In the genomic region with DNA sequence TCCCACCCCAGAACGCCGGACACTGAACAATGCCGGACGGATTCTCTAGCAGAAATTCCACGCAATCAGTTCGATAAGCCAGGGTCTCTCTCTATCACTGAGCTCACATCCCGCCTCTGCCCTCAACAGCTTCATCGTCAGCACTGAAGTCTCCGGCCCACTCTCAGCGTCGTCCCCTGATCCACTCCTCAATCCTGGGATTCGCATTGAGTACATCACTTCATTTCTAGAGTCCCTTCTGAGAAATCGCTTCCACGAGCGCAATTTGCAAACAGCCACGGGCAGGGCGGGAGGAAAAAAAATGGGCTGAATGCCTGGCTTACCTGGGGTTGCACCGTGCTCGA, we compare ENCODE assay signal across 8 cellular contexts. TPM values are rescaled to one million over a fixed set of nuclear protein-coding genes. Genes with fewer than 3 reads are reported as not detected.
DNase-seq lines count a peak whose midpoint lies in the region; ATAC-seq, FAIRE-seq and TF ChIP-seq lines count a peak whose summit lies in the region.

No MANE protein-coding gene starts in this region.

- H2AK5ac ChIP-seq in neuronal stem cell (ENCODE audit: low read depth, low read length), result no peak overlapping the region

- peak overlapping the region; percentile 100 for H3K27ac Mint-ChIP-seq in T-helper 17 cell

- TF ChIP-seq POLR2A in A549 (IDR thresholded peaks at IDR 0.05; ENCODE audit: low read length) (no peak), GM12892 (IDR thresholded peaks at IDR 0.05; ENCODE audit: low read depth, low read length) (no peak)

- 1% methylated on average over 18 of the region's 19 CpGs for WGBS in A549 (ENCODE audit: missing lambda C conversion rate)
- no CpG with 5 or more reads among the region's 19 CpGs for WGBS in neuronal stem cell (ENCODE audit: extremely low coverage in 2 of 2, insufficient read length in 2 of 2, insufficient replicate concordance in 1 of 2), 2 donors

- peak overlapping the region; percentile 75 for H3K9ac ChIP-seq in neuronal stem cell (ENCODE audit: low read depth, low read length, poor library complexity)

- no peak overlapping the region for H2BK12ac ChIP-seq in neuronal stem cell (ENCODE audit: low read length)

- no peak for TF ChIP-seq RAD21 in A549 (conservative IDR thresholded peaks at IDR 0.05 in 1 of 2, IDR thresholded peaks at IDR 0.05 in 1 of 2)

- H3K4me1 ChIP-seq in A549 (peaks cover 38% of the 10 kb centered on the region), neuronal stem cell (ENCODE audit: control insufficient read depth in 2 of 2, insufficient read depth in 1 of 2, low read depth in 1 of 2, low read length in 2 of 2) (peaks cover 3 to 12% of the 10 kb centered on the region in 2 donors)

- H3K23ac ChIP-seq in neuronal stem cell (ENCODE audit: low read depth, low read length, poor library complexity), result peak overlapping the region; percentile 19

- H4K8ac ChIP-seq in neuronal stem cell (ENCODE audit: low read depth, low read length), result no peak overlapping the region

- H3K14ac ChIP-seq in neuronal stem cell (ENCODE audit: low read length), result no peak overlapping the region

- FAIRE-seq in A549 (lab: Jason Lieb, UNC) (no peak), GM12892 (lab: Jason Lieb, UNC) (no peak)

- H3K4ac ChIP-seq in neuronal stem cell (ENCODE audit: low read length), result no peak overlapping the region

- no peak overlapping the region for H2BK15ac ChIP-seq in neuronal stem cell (ENCODE audit: low read length)

- H3K36me3 Mint-ChIP-seq in T-helper 17 cell (ENCODE audit: low read depth), result peaks cover 9% of the 10 kb centered on the region

- H3K27me3 ChIP-seq in neuronal stem cell (ENCODE audit: control insufficient read depth in 3 of 3, insufficient read depth in 3 of 3, low read depth in 1 of 3, low read length in 3 of 3), result no peaks in the 10 kb centered on the region

- H2BK5ac ChIP-seq in neuronal stem cell (ENCODE audit: low read length), result no peak overlapping the region

- H4K91ac ChIP-seq in neuronal stem cell (ENCODE audit: low read depth, low read length, poor library complexity), result no peak overlapping the region

- peak overlapping the region; percentile 87 for H2AFZ ChIP-seq in neuronal stem cell (ENCODE audit: low read length)

- no peak for TF ChIP-seq EP300 in A549 (IDR thresholded peaks at IDR 0.05)

- H3K4me3 ChIP-seq in A549 (peak overlapping the region; percentile 68), neuronal stem cell (ENCODE audit: low read length in 2 of 2) (peak overlapping the region; percentile 94 to 99)

- ATAC-seq in A549 (peak; percentile 6 to 11), HG03064 (IDR thresholded peaks at IDR 0.05; ENCODE audit: low read depth, unreplicated experiment) (peak; percentile 7), T-helper 17 cell (peak; percentile 2)

- H3K27me3 Mint-ChIP-seq in T-helper 17 cell, result no peaks in the 10 kb centered on the region

- peaks cover 4 to 43% of the 10 kb centered on the region in 2 donors for H3K36me3 ChIP-seq in neuronal stem cell (replicated peaks in 1 of 2; ENCODE audit: control insufficient read depth in 2 of 2, insufficient read depth in 2 of 2, low read length in 2 of 2)

- no peak overlapping the region for H2BK120ac ChIP-seq in neuronal stem cell (ENCODE audit: low read depth, low read length)

- H3K79me1 ChIP-seq in neuronal stem cell (ENCODE audit: low read depth, low read length), result peaks cover 10% of the 10 kb centered on the region

- POLR2A ChIA-PET in A549 (lab: Yijun Ruan, JAX), result interaction anchor here (0.7 to 2.0 kb wide), 10 partner anchors 10 to 667 kb away, joined by 3 to 9 read pairs (median 4); partner anchors contain the start of gene ACBD5

- H3K9me3 ChIP-seq in A549 (no peaks in the 10 kb centered on the region), T-helper 17 cell (ENCODE audit: control insufficient read depth, low read length, poor library complexity, severe bottlenecking) (no peaks in the 10 kb centered on the region), neuronal stem cell (replicated peaks in 1 of 2; ENCODE audit: control insufficient read depth in 2 of 2, insufficient read depth in 1 of 2, low read depth in 1 of 2, low read length in 2 of 2) (peaks cover 0 to 4% of the 10 kb centered on the region in 2 donors)

- peak overlapping the region; percentile 76 for H3K18ac ChIP-seq in neuronal stem cell (ENCODE audit: low read length)

- CTCF ChIA-PET in A549 (lab: Yijun Ruan, JAX), result interaction anchor here (0.7 to 1.4 kb wide), 8 partner anchors 9 to 468 kb away, joined by 3 to 7 read pairs (median 3); no protein-coding TSS in a partner anchor

- H3K4me2 ChIP-seq in A549 (peak overlapping the region; percentile 96), neuronal stem cell (ENCODE audit: insufficient read depth, low read length, poor library complexity, severe bottlenecking) (peak overlapping the region; percentile 49)

- peaks cover 47% of the 10 kb centered on the region for H3K4me1 Mint-ChIP-seq in T-helper 17 cell

- no peak for TF ChIP-seq CTCF in A549 (IDR thresholded peaks at IDR 0.05)

- peak overlapping the region; percentile 90 to 94 for H3K27ac ChIP-seq in A549
- peak overlapping the region; percentile 70 for H3K27ac ChIP-seq in neuronal stem cell (replicated peaks; ENCODE audit: low read length)

- DNase-seq in A549 (ENCODE audit: low read depth in 1 of 2, low spot score in 1 of 2) (peak; percentile 15 to 28), GM12892 (ENCODE audit: insufficient read length) (peak; percentile 13), T-helper 17 cell (peak in 1 of 3 donors; percentile 14), fibroblast of peridontal ligament (ENCODE audit: extremely low read depth) (peak; percentile 30), neuronal stem cell (ENCODE audit: low spot score) (peak; percentile 5), NCI-H1417 treated with DMSO at 0.1 percent for 48 hours (lab: John Stamatoyannopoulos, UW) (no peak)
- no peak for DNase-seq in activated CD4-positive, alpha-beta T cell treated with anti-CD3 and anti-CD28 coated beads, Interleukin-2, amount 50 U/mL, for 1 hour

- peak overlapping the region; percentile 98 for H3K4me3 Mint-ChIP-seq in T-helper 17 cell

TF ChIP-seq in A549, 52 proteins besides CTCF, POLR2A, EP300 and RAD21 (continues in another document):
- TF ChIP-seq MAZ (IDR thresholded peaks at IDR 0.05; ENCODE audit: borderline replicate concordance, low read depth, low read length) (no peak), ZSCAN20 (CRISPR knock-in tag; IDR thresholded peaks at IDR 0.05) (no peak), POLR2AphosphoS2 (conservative IDR thresholded peaks at IDR 0.05; ENCODE audit: low read length) (no peak), GATA3 (IDR thresholded peaks at IDR 0.05; ENCODE audit: borderline replicate concordance) (no peak), CBX2 (IDR thresholded peaks at IDR 0.05; ENCODE audit: borderline replicate concordance, low read depth) (no peak), RCOR1 (IDR thresholded peaks at IDR 0.05; ENCODE audit: low read depth, low read length) (no peak), NR3C1 (IDR thresholded peaks at IDR 0.05) (no peak), FOSL2 (IDR thresholded peaks at IDR 0.05) (no peak), FOSL2 (CRISPR knock-in tag; IDR thresholded peaks at IDR 0.05) (no peak)
- TF ChIP-seq, protein P1, sequence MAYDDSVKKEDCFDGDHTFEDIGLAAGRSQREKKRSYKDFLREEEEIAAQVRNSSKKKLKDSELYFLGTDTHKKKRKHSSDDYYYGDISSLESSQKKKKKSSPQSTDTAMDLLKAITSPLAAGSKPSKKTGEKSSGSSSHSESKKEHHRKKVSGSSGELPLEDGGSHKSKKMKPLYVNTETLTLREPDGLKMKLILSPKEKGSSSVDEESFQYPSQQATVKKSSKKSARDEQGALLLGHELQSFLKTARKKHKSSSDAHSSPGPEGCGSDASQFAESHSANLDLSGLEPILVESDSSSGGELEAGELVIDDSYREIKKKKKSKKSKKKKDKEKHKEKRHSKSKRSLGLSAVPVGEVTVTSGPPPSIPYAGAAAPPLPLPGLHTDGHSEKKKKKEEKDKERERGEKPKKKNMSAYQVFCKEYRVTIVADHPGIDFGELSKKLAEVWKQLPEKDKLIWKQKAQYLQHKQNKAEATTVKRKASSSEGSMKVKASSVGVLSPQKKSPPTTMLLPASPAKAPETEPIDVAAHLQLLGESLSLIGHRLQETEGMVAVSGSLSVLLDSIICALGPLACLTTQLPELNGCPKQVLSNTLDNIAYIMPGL (CRISPR knock-in tag; IDR thresholded peaks at IDR 0.05; ENCODE audit: borderline replicate concordance), result no peak

RNA-seq across cellular contexts. Expression of gene YME1L1, which starts 0.4 kb away (rescaled TPM):
- polyA plus RNA-seq in A549 (2011; rRNA removed) (161 and 165 TPM in 2 replicates), A549 (2017; fragmentation: RNase III; extraction: RNeasy Plus Mini Kit Qiagen cat#74134 plus additional on column Dnase treatment) (94.8 to 96.3 TPM (median 94.9 TPM) in 3 replicates)
- 28.1 and 33.1 TPM in 2 replicates for polyA plus RNA-seq in A549 (2012; cell fraction: cytosol; rRNA removed)
- polyA plus RNA-seq in A549 (2012; cell fraction: nucleus; rRNA removed), result 11.6 and 16.0 TPM in 2 replicates
- 36.1 and 38.6 TPM in 2 replicates for polyA minus RNA-seq in A549 (2011; rRNA and poly(A)+ RNA removed)
- 60.4 TPM for polyA plus RNA-seq in GM12892 (2012; ENCODE audit: missing spikeins)
- total RNA-seq in T-helper 17 cell, result 100 to 1,000 TPM; 137 to 149 TPM
- polyA plus RNA-seq in neuronal stem cell (2013, experiment 1 of 2), result 75.4 TPM
- 79.1 TPM for polyA plus RNA-seq in neuronal stem cell (2013, experiment 2 of 2)

RNA-seq across cellular contexts. Expression of gene MASTL, which starts 1.3 kb away (rescaled TPM):
- polyA plus RNA-seq in A549 (2011; rRNA removed), result 20.6 and 21.3 TPM in 2 replicates
- 9.7 and 10.1 TPM in 2 replicates for polyA plus RNA-seq in A549 (2012; cell fraction: cytosol; rRNA removed)
- polyA plus RNA-seq in A549 (2012; cell fraction: nucleus; rRNA removed), result 5.6 and 10.6 TPM in 2 replicates
- 21.5 to 22.1 TPM (median 21.8 TPM) in 3 replicates for polyA plus RNA-seq in A549 (2017; fragmentation: RNase III; extraction: RNeasy Plus Mini Kit Qiagen cat#74134 plus additional on column Dnase treatment)
- polyA minus RNA-seq in A549 (2011; rRNA and poly(A)+ RNA removed), result 5.6 and 6.4 TPM in 2 replicates
- 14.7 TPM for polyA plus RNA-seq in GM12892 (2012; ENCODE audit: missing spikeins)
- 10 to 100 TPM; 24.9 to 26.4 TPM for total RNA-seq in T-helper 17 cell
- polyA plus RNA-seq in neuronal stem cell (2013, experiment 1 of 2), result 41.0 TPM
- polyA plus RNA-seq in neuronal stem cell (2013, experiment 2 of 2), result 42.4 TPM

RNA-seq across cellular contexts. Expression of gene ANKRD26, which starts 53.5 kb away (rescaled TPM):
- polyA plus RNA-seq in A549 (2011; rRNA removed) (3.3 and 4.1 TPM in 2 replicates), A549 (2017; fragmentation: RNase III; extraction: RNeasy Plus Mini Kit Qiagen cat#74134 plus additional on column Dnase treatment) (4.0 to 4.3 TPM (median 4.0 TPM) in 3 replicates)
- polyA plus RNA-seq in A549 (2012; cell fraction: cytosol; rRNA removed), result 0.51 and 0.59 TPM in 2 replicates
- polyA plus RNA-seq in A549 (2012; cell fraction: nucleus; rRNA removed), result 0.64 and 0.82 TPM in 2 replicates
- 2.7 and 3.3 TPM in 2 replicates for polyA minus RNA-seq in A549 (2011; rRNA and poly(A)+ RNA removed)
- polyA plus RNA-seq in GM12892 (2012; ENCODE audit: missing spikeins), result 7.4 TPM
- total RNA-seq in T-helper 17 cell, result 1 to 10 TPM; 4.4 to 5.3 TPM
- 15.9 TPM for polyA plus RNA-seq in neuronal stem cell (2013, experiment 1 of 2)
- polyA plus RNA-seq in neuronal stem cell (2013, experiment 2 of 2), result 17.2 TPM

Comparison
In these comparisons a context has a peak if more than half of its experiments do, and no peak if none do; other contexts are left out.
1. DNase-seq: peak in A549 (2 of 2), GM12892 (single experiment), fibroblast of peridontal ligament (single experiment) and neuronal stem cell (single experiment); none in NCI-H1417 treated with DMSO at 0.1 percent for 48 hours (single experiment) and activated CD4-positive, alpha-beta T cell treated with anti-CD3 and anti-CD28 coated beads, Interleukin-2, amount 50 U/mL, for 1 hour (single experiment).
2. Peak in every context shown above with its lines, with median percentiles within 50 percentile points of each other: ATAC-seq.